ENCODE assay signal across 1 cellular context in the genomic region with DNA sequence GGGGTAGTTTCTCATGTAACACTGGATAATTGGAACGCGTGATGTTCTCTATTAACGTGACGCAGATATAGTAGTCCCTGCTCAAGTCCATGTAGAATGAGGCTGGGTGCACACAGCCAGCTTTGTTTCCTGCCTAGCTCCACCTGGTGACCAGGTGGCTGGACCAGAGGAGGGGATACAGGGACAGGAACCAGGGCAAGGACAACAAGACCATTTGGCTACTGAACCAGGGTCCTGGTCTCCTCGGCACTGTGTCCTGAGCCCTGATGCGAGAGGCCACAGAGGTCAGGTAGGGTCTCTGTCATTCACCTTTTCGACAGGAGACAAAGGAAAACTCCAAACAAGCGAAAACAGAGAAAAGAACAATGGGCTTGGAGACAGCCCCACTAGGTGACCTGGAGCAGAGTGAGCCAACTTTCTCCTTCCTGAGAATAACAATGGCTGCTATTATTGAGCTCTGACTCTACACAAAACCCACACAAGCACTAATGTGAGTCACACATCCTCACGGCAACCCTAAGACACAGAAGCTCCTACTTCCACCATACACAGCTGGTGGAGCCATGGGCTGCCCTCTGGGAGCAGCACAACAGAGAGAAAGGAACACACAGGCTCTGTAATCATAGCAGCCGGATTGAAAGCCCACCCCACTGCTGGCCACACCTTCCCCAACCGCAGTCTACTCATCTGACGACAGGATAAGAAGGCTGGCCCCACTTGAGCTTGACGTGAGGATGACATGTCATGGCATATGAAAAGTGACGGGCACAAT.
TF ChIP-seq lines count a peak whose summit lies in the region.

No MANE protein-coding gene starts in this region.

TF ChIP-seq in H1, 55 proteins besides CTCF, POLR2A, EP300 and RAD21:
- TF ChIP-seq CEBPB (IDR thresholded peaks at IDR 0.05; ENCODE audit: low read depth, low read length) (no peak), PHF8 (conservative IDR thresholded peaks at IDR 0.05; ENCODE audit: low read depth, low read length) (no peak), SIRT6 (IDR thresholded peaks at IDR 0.05; ENCODE audit: low read length) (no peak), CBX8 (IDR thresholded peaks at IDR 0.05; ENCODE audit: borderline replicate concordance, low read depth, low read length) (no peak), HDAC6 (IDR thresholded peaks at IDR 0.05; ENCODE audit: low read depth, low read length) (no peak), KDM1A (IDR thresholded peaks at IDR 0.05; ENCODE audit: borderline replicate concordance, low read length) (no peak), RBBP5 (IDR thresholded peaks at IDR 0.05; ENCODE audit: borderline replicate concordance, low read depth, low read length) (no peak), SIX5 (IDR thresholded peaks at IDR 0.05; ENCODE audit: low read depth, low read length) (no peak), GTF2F1 (IDR thresholded peaks at IDR 0.05; ENCODE audit: borderline replicate concordance, low read depth, low read length) (no peak), ASH2L (IDR thresholded peaks at IDR 0.05; ENCODE audit: low read length) (no peak)
- TF ChIP-seq, protein P1, sequence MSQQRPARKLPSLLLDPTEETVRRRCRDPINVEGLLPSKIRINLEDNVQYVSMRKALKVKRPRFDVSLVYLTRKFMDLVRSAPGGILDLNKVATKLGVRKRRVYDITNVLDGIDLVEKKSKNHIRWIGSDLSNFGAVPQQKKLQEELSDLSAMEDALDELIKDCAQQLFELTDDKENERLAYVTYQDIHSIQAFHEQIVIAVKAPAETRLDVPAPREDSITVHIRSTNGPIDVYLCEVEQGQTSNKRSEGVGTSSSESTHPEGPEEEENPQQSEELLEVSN (IDR thresholded peaks at IDR 0.05), result no peak
